In the genomic region with DNA sequence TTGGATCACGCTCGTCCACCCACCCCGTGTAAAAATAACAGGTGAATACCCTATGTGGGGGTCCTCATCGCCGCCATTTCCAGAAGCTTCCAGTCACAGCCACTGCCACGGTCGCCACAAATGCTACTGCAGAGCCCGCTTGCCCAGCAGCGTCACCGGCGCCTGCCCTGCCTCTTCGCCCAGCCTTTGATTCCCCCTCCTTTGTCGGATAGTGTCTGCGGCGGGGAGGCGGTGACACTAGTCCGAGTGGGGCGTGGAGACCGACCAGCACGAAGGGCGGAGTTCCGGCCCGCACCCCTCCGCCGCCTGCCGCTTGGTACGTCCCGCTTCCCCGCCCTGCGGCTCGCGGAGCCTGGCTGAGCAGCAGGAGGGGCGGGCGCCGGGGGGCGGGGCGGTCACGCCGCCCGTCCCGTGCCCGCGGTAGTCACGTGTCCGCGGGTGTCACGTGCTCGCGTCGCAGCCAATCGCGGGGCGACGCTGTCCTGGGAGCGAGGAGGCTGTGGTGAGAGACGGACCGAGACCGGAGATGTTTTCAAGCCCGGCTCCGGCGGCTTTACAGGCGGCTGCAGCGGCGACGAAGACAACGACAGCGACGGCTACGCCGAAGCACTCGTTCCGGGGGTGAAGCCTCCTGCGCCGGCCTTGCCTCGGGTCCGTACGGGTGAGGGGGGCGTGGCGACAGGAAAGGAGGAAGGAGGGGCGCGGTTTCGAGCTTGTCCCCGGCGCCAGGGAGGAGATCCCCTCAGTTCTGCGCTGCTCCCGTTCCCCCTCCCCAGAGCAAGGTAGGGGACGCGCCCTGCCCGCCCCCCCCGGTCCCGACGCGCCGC, we compare ENCODE assay signal across 1 cellular context.
A peak's percentile ranks its signal among the peaks of the same experiment; 100 is the strongest.
TF ChIP-seq lines count a peak whose summit lies in the region.

Gene ANKRD12, plus strand, starts transcription at position 467 of the 827 bp plus-strand sequence. CDS start 45,652 bp downstream, outside the sequence.

TF ChIP-seq in HEK293, 187 proteins besides CTCF, POLR2A, EP300 and RAD21 (continued from another document):
- TF ChIP-seq YY2 (tag by site-specific recombination; IDR thresholded peaks at IDR 0.05) (peak; percentile 63), ZNF114 (tag by site-specific recombination; IDR thresholded peaks at IDR 0.05) (no peak), ZNF660 (tag by site-specific recombination; IDR thresholded peaks at IDR 0.05) (peak; percentile 76; the same call in 1 of the 2 replicates), ZNF366 (tag by site-specific recombination; conservative IDR thresholded peaks at IDR 0.05) (peak; percentile 71), HIC1 (tag by site-specific recombination; IDR thresholded peaks at IDR 0.05) (peak; percentile 74), ZNF624 (tag by site-specific recombination; IDR thresholded peaks at IDR 0.05) (no peak), ZSCAN23 (tag by site-specific recombination; IDR thresholded peaks at IDR 0.05) (no peak), KLF9 (tag by site-specific recombination; IDR thresholded peaks at IDR 0.05; ENCODE audit: low read depth) (peak; percentile 99), ZBTB8A (tag by site-specific recombination; IDR thresholded peaks at IDR 0.05) (peak; percentile 90), YY1 (tag by site-specific recombination; IDR thresholded peaks at IDR 0.05) (peak; percentile 59), ZNF530 (tag by site-specific recombination; IDR thresholded peaks at IDR 0.05; ENCODE audit: low read depth) (no peak), ZNF341 (tag by site-specific recombination; IDR thresholded peaks at IDR 0.05; ENCODE audit: low read depth) (peak; percentile 71), KLF10 (tag by site-specific recombination; IDR thresholded peaks at IDR 0.05) (peak; percentile 87), ZNF544 (tag by site-specific recombination; IDR thresholded peaks at IDR 0.05) (no peak), HOXC10 (CRISPR knock-in tag; IDR thresholded peaks at IDR 0.05) (peak; percentile 19; the same call in 1 of the 2 replicates), KLF17 (tag by site-specific recombination; IDR thresholded peaks at IDR 0.05) (peak; percentile 12; the same call in 1 of the 2 replicates), SALL2 (tag by site-specific recombination; IDR thresholded peaks at IDR 0.05; ENCODE audit: borderline replicate concordance) (no peak), ZBTB7A (tag by site-specific recombination; IDR thresholded peaks at IDR 0.05; ENCODE audit: low read depth) (peak; percentile 79; the same call in 1 of the 2 replicates), ZSCAN30 (tag by site-specific recombination; IDR thresholded peaks at IDR 0.05) (peak; percentile 86), GLIS2 (tag by site-specific recombination; IDR thresholded peaks at IDR 0.05) (peak; percentile 85), ZNF311 (tag by site-specific recombination; IDR thresholded peaks at IDR 0.05; ENCODE audit: borderline replicate concordance) (no peak), ZBTB17 (tag by site-specific recombination; IDR thresholded peaks at IDR 0.05) (peak; percentile 62; the same call in 1 of the 2 replicates), ZNF350 (tag by site-specific recombination; IDR thresholded peaks at IDR 0.05) (no peak), ZNF501 (tag by site-specific recombination; IDR thresholded peaks at IDR 0.05) (peak; percentile 88), ZSCAN4 (tag by site-specific recombination; IDR thresholded peaks at IDR 0.05) (no peak)
- TF ChIP-seq, protein P1, sequence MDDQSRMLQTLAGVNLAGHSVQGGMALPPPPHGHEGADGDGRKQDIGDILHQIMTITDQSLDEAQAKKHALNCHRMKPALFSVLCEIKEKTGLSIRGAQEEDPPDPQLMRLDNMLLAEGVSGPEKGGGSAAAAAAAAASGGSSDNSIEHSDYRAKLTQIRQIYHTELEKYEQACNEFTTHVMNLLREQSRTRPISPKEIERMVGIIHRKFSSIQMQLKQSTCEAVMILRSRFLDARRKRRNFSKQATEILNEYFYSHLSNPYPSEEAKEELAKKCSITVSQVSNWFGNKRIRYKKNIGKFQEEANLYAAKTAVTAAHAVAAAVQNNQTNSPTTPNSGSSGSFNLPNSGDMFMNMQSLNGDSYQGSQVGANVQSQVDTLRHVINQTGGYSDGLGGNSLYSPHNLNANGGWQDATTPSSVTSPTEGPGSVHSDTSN (CRISPR knock-in tag; IDR thresholded peaks at IDR 0.05), result 0 out of 2 replicates have a peak, but pooled peaks have one; percentile 26
- TF ChIP-seq, protein P2, sequence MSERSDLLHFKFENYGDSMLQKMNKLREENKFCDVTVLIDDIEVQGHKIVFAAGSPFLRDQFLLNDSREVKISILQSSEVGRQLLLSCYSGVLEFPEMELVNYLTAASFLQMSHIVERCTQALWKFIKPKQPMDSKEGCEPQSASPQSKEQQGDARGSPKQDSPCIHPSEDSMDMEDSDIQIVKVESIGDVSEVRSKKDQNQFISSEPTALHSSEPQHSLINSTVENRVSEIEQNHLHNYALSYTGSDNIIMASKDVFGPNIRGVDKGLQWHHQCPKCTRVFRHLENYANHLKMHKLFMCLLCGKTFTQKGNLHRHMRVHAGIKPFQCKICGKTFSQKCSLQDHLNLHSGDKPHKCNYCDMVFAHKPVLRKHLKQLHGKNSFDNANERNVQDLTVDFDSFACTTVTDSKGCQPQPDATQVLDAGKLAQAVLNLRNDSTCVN (tag by site-specific recombination; optimal IDR thresholded peaks at IDR 0.05), result peak; percentile 80
